In genomic region chr9:114950761-114951160, GRCh38 we compare ENCODE assay signal across 26 cellular contexts. TPM values are rescaled to one million over a fixed set of nuclear protein-coding genes. Genes with fewer than 3 reads are reported as not detected.
DNase-seq lines count a peak whose midpoint lies in the region; ATAC-seq and TF ChIP-seq lines count a peak whose summit lies in the region.
"Had no signal": no experiment of that assay in that cellular context is flagged by ENCODE, and none has a peak within 500 bp of the region (broad histone marks: within the 10 kb centered on the region; RNA-seq: fewer than 3 reads in every experiment).

No MANE protein-coding gene starts in this region.

- no peak for TF ChIP-seq CTCF in right lobe of liver (IDR thresholded peaks at IDR 0.05)

- no peak for ATAC-seq in central memory CD8-positive, alpha-beta T cell (replicated peaks; ENCODE audit: extremely low read depth, poor library complexity, severe bottlenecking)
- peak; percentile 66 to 80 (median 74) for ATAC-seq in right lobe of liver
- ATAC-seq: A549; CD8-positive, alpha-beta T cell; GM12878 had no signal

- peaks cover 2% of the 10 kb centered on the region for H3K36me3 Mint-ChIP-seq in activated CD4-positive, alpha-beta T cell treated with anti-CD3 and anti-CD28 coated beads, Interleukin-2, amount 10 ng/mL, durations not matched to agents 24 days and 14 days (ENCODE audit: low read depth)
- no peaks in the 10 kb centered on the region for H3K36me3 Mint-ChIP-seq in central memory CD8-positive, alpha-beta T cell (ENCODE audit: insufficient read depth)
- H3K36me3 Mint-ChIP-seq: CD8-positive, alpha-beta T cell had no signal

- 26% methylated on average over 2 of the region's 2 CpGs for WGBS in right lobe of liver (ENCODE audit: insufficient coverage, low coverage, low lambda C conversion rate, missing lambda C conversion rate)

- H3K4me1 ChIP-seq in right lobe of liver = peaks cover 0 to 10% (median 2%) of the 10 kb centered on the region in 4 donors
- H3K4me1 ChIP-seq: Caco-2 had no signal

- TF ChIP-seq POLR2A in right lobe of liver (IDR thresholded peaks at IDR 0.05) = no peak

- no peak overlapping the region for H3K4me3 ChIP-seq in right lobe of liver
- H3K4me3 ChIP-seq: A549; BLaER1 treated with 17β-estradiol and CSF1 and Interleukin-3, amounts not matched to agents 10 nM and 100 nM; GM12878 had no signal

- H3K4me3 Mint-ChIP-seq in activated CD4-positive, alpha-beta T cell treated with anti-CD3 and anti-CD28 coated beads, Interleukin-2, amount 10 ng/mL, durations not matched to agents 24 days and 14 days = no peak overlapping the region
- H3K4me3 Mint-ChIP-seq in central memory CD8-positive, alpha-beta T cell = no peak overlapping the region
- H3K4me3 Mint-ChIP-seq: B cell; CD4-positive, alpha-beta T cell; CD8-positive, alpha-beta T cell had no signal

- no peaks in the 10 kb centered on the region for H3K9me3 ChIP-seq in right lobe of liver
- H3K9me3 ChIP-seq: A549; BLaER1 treated with 17β-estradiol and CSF1 and Interleukin-3, amounts not matched to agents 10 nM and 100 nM; Caco-2 had no signal

- peak; percentile 42 for DNase-seq in activated CD4-positive, alpha-beta T cell treated with anti-CD3 and anti-CD28 coated beads, Interleukin-2, amount 10 ng/mL, durations not matched to agents 24 days and 14 days
- no peak for DNase-seq in activated CD4-positive, alpha-beta T cell treated with anti-CD3 and anti-CD28 coated beads for 48 hours
- DNase-seq in central memory CD8-positive, alpha-beta T cell (ENCODE audit: low spot score in 2 of 2) = no peak
- no peak for DNase-seq in right lobe of liver
- DNase-seq in DMS114 treated with DMSO at 0.1 percent for 48 hours (lab: John Stamatoyannopoulos, UW; ENCODE audit: unreplicated experiment) = no peak
- DNase-seq in GM19240 (ENCODE audit: insufficient read length, low spot score) = no peak
- DNase-seq: AML-193; Caco-2; Calu3; CD4-positive, alpha-beta T cell; CD8-positive, alpha-beta T cell; DMS153; DMS53; DMS79; DND-41; EL; GDM1 had no signal

- peaks cover 33% of the 10 kb centered on the region for H3K4me1 Mint-ChIP-seq in activated CD4-positive, alpha-beta T cell treated with anti-CD3 and anti-CD28 coated beads, Interleukin-2, amount 10 ng/mL, durations not matched to agents 24 days and 14 days
- peaks cover 12% of the 10 kb centered on the region for H3K4me1 Mint-ChIP-seq in central memory CD8-positive, alpha-beta T cell

- peaks cover 3% of the 10 kb centered on the region for H3K9me3 Mint-ChIP-seq in activated CD4-positive, alpha-beta T cell treated with anti-CD3 and anti-CD28 coated beads, Interleukin-2, amount 10 ng/mL, durations not matched to agents 24 days and 14 days
- no peaks in the 10 kb centered on the region for H3K9me3 Mint-ChIP-seq in central memory CD8-positive, alpha-beta T cell
- H3K9me3 Mint-ChIP-seq: CD4-positive, alpha-beta T cell; CD8-positive, alpha-beta T cell had no signal

- H3K27ac Mint-ChIP-seq in activated CD4-positive, alpha-beta T cell treated with anti-CD3 and anti-CD28 coated beads, Interleukin-2, amount 10 ng/mL, durations not matched to agents 24 days and 14 days = no peak overlapping the region
- peak overlapping the region; percentile 32 for H3K27ac Mint-ChIP-seq in central memory CD8-positive, alpha-beta T cell (ENCODE audit: low read depth)
- H3K27ac Mint-ChIP-seq: B cell; CD4-positive, alpha-beta T cell; CD8-positive, alpha-beta T cell had no signal

- H3K27ac ChIP-seq in right lobe of liver = no peak overlapping the region
- H3K27ac ChIP-seq: 22Rv1, A549, C4-2B had no signal

- H3K36me3 ChIP-seq in right lobe of liver = no peaks in the 10 kb centered on the region
- H3K36me3 ChIP-seq: BLaER1 treated with 17β-estradiol and CSF1 and Interleukin-3, amounts not matched to agents 10 nM and 100 nM had no signal

- no peaks in the 10 kb centered on the region for H3K27me3 Mint-ChIP-seq in activated CD4-positive, alpha-beta T cell treated with anti-CD3 and anti-CD28 coated beads, Interleukin-2, amount 10 ng/mL, durations not matched to agents 24 days and 14 days
- H3K27me3 Mint-ChIP-seq in central memory CD8-positive, alpha-beta T cell = no peaks in the 10 kb centered on the region
- H3K27me3 Mint-ChIP-seq: CD4-positive, alpha-beta T cell had no signal

- no peaks in the 10 kb centered on the region for H3K27me3 ChIP-seq in right lobe of liver
- H3K27me3 ChIP-seq: BLaER1 treated with 17β-estradiol and CSF1 and Interleukin-3, amounts not matched to agents 10 nM and 100 nM had no signal

- intact Hi-C loops in activated CD4-positive, alpha-beta T cell treated with anti-CD3 and anti-CD28 coated beads, Interleukin-2, amount 10 ng/mL, durations not matched to agents 24 days and 14 days (cut with micrococcal nuclease) = no loop called here
- intact Hi-C loops in right lobe of liver (cut with DNase I) = no loop called here

RNA-seq across cellular contexts. Expression of gene TNFSF8, which starts 20.4 kb away (rescaled TPM):
- total RNA-seq in activated CD4-positive, alpha-beta T cell treated with anti-CD3 and anti-CD28 coated beads, Interleukin-2, amount 10 ng/mL, durations not matched to agents 24 days and 14 days = 148 and 150 TPM in 2 replicates
- total RNA-seq in right lobe of liver = 1 to 10 TPM in 1 of 6 experiments, under 1 TPM in 5; 0.19 to 2.0 (median 0.38) TPM
- total RNA-seq: A172, Calu3, Daoy, G401 had no signal

Comparison
In these comparisons a context has a peak if more than half of its experiments do, and no peak if none do; other contexts are left out.
1. RNA of gene TNFSF8, which starts 20.4 kb away (total RNA-seq): 148 to 150 TPM in activated CD4-positive, alpha-beta T cell treated with anti-CD3 and anti-CD28 coated beads, Interleukin-2, amount 10 ng/mL, durations not matched to agents 24 days and 14 days; 0.19 to 2.0 TPM in right lobe of liver; every median in the first group is over 10 times any median in the second.